8 cellular contexts compared by ENCODE assay signal in the genomic region with DNA sequence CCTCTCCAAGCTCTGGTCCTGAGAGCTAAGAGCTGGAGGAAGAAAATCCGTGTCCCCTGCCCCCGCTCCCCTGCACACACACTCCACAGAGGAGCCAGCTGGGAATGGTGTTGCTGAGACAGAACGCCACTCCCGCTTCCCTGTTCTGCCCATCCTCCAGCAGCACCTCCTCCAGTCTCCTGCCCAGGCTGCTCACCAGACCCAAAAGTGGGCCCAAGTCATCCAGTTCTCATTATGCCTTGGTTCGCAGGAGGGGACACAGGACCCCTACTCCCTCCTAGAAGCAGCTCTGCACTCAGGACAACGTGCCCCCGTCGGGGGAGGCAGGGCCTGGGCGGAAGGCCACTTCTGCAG. TPM values are rescaled to one million over a fixed set of nuclear protein-coding genes. Genes with fewer than 3 reads are reported as not detected.
A peak's percentile ranks its signal among the peaks of the same experiment; 100 is the strongest.
DNase-seq lines count a peak whose midpoint lies in the region; FAIRE-seq and TF ChIP-seq lines count a peak whose summit lies in the region.

No MANE protein-coding gene starts in this region.

- WGBS in esophagus squamous epithelium, 2 donors = 21 to 38% methylated on average over 2 to 8 of the region's 9 CpGs

- peak overlapping the region; percentile 96 for H3K4me3 ChIP-seq in SJCRH30
- H3K4me3 ChIP-seq in esophagus squamous epithelium = peak overlapping the region; percentile 70 to 100 (median 82)

- H3K27ac ChIP-seq in SJCRH30 (no peak overlapping the region), esophagus squamous epithelium (peak overlapping the region; percentile 82 to 93 (median 90))

- TF ChIP-seq POLR2A in GM12891 (IDR thresholded peaks at IDR 0.05; ENCODE audit: low read depth, low read length) = no peak
- TF ChIP-seq POLR2A in esophagus squamous epithelium (IDR thresholded peaks at IDR 0.05) = peak in 1 of 4 donors; percentile 12

- intact Hi-C loops in esophagus squamous epithelium (cut with DNase I) = no loop called here

- FAIRE-seq in GM12891 (lab: Jason Lieb, UNC) = peak; percentile 63
- FAIRE-seq in frontal cortex (lab: Jason Lieb, UNC) = no peak

- TF ChIP-seq CTCF in esophagus squamous epithelium (IDR thresholded peaks at IDR 0.05) = no peak

- peaks cover 4% of the 10 kb centered on the region; the same call in 1 of the 2 replicates for H3K36me3 ChIP-seq in SJCRH30
- H3K36me3 ChIP-seq in esophagus squamous epithelium = peaks cover 0 to 31% (median 0%) of the 10 kb centered on the region in 3 donors

- H3K27me3 ChIP-seq in SJCRH30 (no peaks in the 10 kb centered on the region; the same call in 1 of the 2 replicates), esophagus squamous epithelium (peaks cover 0 to 3% (median 0%) of the 10 kb centered on the region in 4 donors)

- no peak for DNase-seq in GM12891 (ENCODE audit: insufficient read length, low spot score)
- no peak for DNase-seq in SJCRH30
- no peak for DNase-seq in esophagus squamous epithelium (lab: John Stamatoyannopoulos, UW)
- peak; percentile 55 for DNase-seq in occipital lobe (lab: John Stamatoyannopoulos, UW)
- no peak for DNase-seq in activated effector memory CD4-positive, alpha-beta T cell treated with Interleukin-2 at 50 U/mL for 16 hours
- DNase-seq in HuH-7 (ENCODE audit: low spot score) = no peak
- no peak for DNase-seq in frontal cortex (ENCODE audit: low spot score in 2 of 2)
- no peak for DNase-seq in RPMI8226

- H3K9me3 ChIP-seq in SJCRH30 (replicated peaks) (no peaks in the 10 kb centered on the region), esophagus squamous epithelium (no peaks in the 10 kb centered on the region)

- peaks cover 30% of the 10 kb centered on the region for H3K4me1 ChIP-seq in SJCRH30
- H3K4me1 ChIP-seq in esophagus squamous epithelium = peaks cover 18 to 72% (median 33%) of the 10 kb centered on the region in 3 donors

TF ChIP-seq in GM12891, 5 proteins besides CTCF, POLR2A, EP300 and RAD21:
- no peak for TF ChIP-seq TAF1 (IDR thresholded peaks at IDR 0.05; ENCODE audit: low read depth, low read length)

RNA-seq across cellular contexts. Expression of gene TRMT61A, which starts 0.9 kb away (rescaled TPM):
- polyA plus RNA-seq in GM12891 (2012; ENCODE audit: low read depth, missing spikeins) = 5.1 TPM
- total RNA-seq in SJCRH30 (2014; rRNA removed; shearing (Covaris generic)) = 18.1 and 18.7 TPM in 2 replicates
- total RNA-seq in esophagus squamous epithelium (10 to 100 TPM in 2 of 4 donors, 1 to 10 TPM in 2; 7.7 to 20.6 (median 9.9) TPM), occipital lobe (5.9 TPM), frontal cortex (4.9 TPM)

RNA-seq across cellular contexts. Expression of gene CKB, which starts 5.5 kb away (rescaled TPM):
- polyA plus RNA-seq in GM12891 (2012; ENCODE audit: low read depth, missing spikeins) = 44.2 TPM
- total RNA-seq in SJCRH30 (2014; rRNA removed; shearing (Covaris generic)) = 66.4 and 84.4 TPM in 2 replicates
- total RNA-seq in esophagus squamous epithelium (100 to 1,000 TPM in 1 of 4 donors, 10 to 100 TPM in 3; 27.2 to 204 (median 37.6) TPM), occipital lobe (278 TPM), frontal cortex (260 TPM)

RNA-seq across cellular contexts. Expression of gene BAG5, which starts 34.3 kb away (rescaled TPM):
- 9.3 TPM for polyA plus RNA-seq in GM12891 (2012; ENCODE audit: low read depth, missing spikeins)
- total RNA-seq in SJCRH30 (2014; rRNA removed; shearing (Covaris generic)) = 43.7 and 45.9 TPM in 2 replicates
- total RNA-seq in esophagus squamous epithelium (10 to 100 TPM; 24.8 to 32.4 (median 28.5) TPM), occipital lobe (46.6 TPM), frontal cortex (51.4 TPM)

RNA-seq across cellular contexts. Expression of gene COA8, which starts 34.6 kb away (rescaled TPM):
- 50.7 TPM for polyA plus RNA-seq in GM12891 (2012; ENCODE audit: low read depth, missing spikeins)
- 43.0 and 47.2 TPM in 2 replicates for total RNA-seq in SJCRH30 (2014; rRNA removed; shearing (Covaris generic))
- total RNA-seq in esophagus squamous epithelium (10 to 100 TPM; 18.2 to 28.7 (median 22.7) TPM), occipital lobe (27.5 TPM), frontal cortex (38.3 TPM)
